20 cellular contexts compared by ENCODE assay signal in the genomic region with DNA sequence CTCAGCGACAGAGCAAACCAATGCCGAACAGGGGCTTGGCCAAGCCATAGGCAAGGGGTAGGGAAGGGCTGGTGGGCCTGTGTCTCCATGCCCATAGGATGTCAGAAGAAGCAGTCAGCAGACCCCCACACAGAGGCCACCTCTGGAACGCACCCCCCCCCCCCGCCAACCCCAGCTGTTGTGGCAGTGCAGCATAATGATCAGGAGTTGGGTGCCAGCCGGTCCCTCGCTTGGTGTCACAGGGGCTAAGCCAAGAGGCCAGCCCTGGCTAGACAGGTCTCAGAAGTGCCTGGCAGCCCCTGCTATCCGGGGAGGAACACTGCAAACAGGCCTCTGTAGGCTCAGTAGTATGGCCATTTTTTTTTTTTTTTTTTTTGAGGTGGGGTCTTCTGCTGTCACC. TPM values are rescaled to one million over a fixed set of nuclear protein-coding genes. Genes with fewer than 3 reads are reported as not detected.
DNase-seq lines count a peak whose midpoint lies in the region; ATAC-seq, FAIRE-seq and TF ChIP-seq lines count a peak whose summit lies in the region.
"Had no signal": no experiment of that assay in that cellular context is flagged by ENCODE, and none has a peak within 500 bp of the region (broad histone marks: within the 10 kb centered on the region; RNA-seq: fewer than 3 reads in every experiment).

No MANE protein-coding gene starts in this region.

- no peak overlapping the region for H3K4me3 ChIP-seq in HepG2 (replicated peaks in 1 of 3; ENCODE audit: insufficient read depth in 1 of 3, low read depth in 2 of 3, low read length in 3 of 3)
- no peak overlapping the region for H3K4me3 ChIP-seq in upper lobe of right lung
- H3K4me3 ChIP-seq: A549, BLaER1, GM23248 had no signal

- H3K27ac ChIP-seq in HepG2 (ENCODE audit: extremely low read length, insufficient read depth, low read length): peak overlapping the region; percentile 29
- H3K27ac ChIP-seq in upper lobe of right lung: no peak overlapping the region
- H3K27ac ChIP-seq: 22Rv1, A549, GM23248 had no signal

- no peak for FAIRE-seq in HepG2 (lab: Jason Lieb, UNC)
- FAIRE-seq: A549, D721Med, G401.6, GM12891, GM19239, H54, HTR-8/SVneo had no signal

- H3K79me2 ChIP-seq in HepG2 (ENCODE audit: insufficient read depth, low read length): peaks cover 4% of the 10 kb centered on the region

- H3K36me3 Mint-ChIP-seq in T-helper 2 cell treated with Interferon-gamma antibody and Interleukin-4, amounts not matched to agents 5 μg/mL and 100 μg/mL, for 36 hours (ENCODE audit: low read depth): peaks cover 20% of the 10 kb centered on the region
- H3K36me3 Mint-ChIP-seq in activated T-helper 1 cell treated with anti-CD3 and anti-CD28 coated beads, Interleukin-12 subunit alpha, Interleukin-12 subunit beta, Interleukin-2, Interleukin-4 antibody, amounts not matched to agents 30 ng/mL and 10 ng/mL and 1 ng/mL, durations not matched to agents 14 hours and 24 hours and 36 hours (ENCODE audit: low read depth): peaks cover 11% of the 10 kb centered on the region

- peaks cover 13% of the 10 kb centered on the region for H3K9me3 Mint-ChIP-seq in T-helper 2 cell treated with Interferon-gamma antibody and Interleukin-4, amounts not matched to agents 5 μg/mL and 100 μg/mL, for 36 hours
- H3K9me3 Mint-ChIP-seq in activated T-helper 1 cell treated with anti-CD3 and anti-CD28 coated beads, Interleukin-12 subunit alpha, Interleukin-12 subunit beta, Interleukin-2, Interleukin-4 antibody, amounts not matched to agents 30 ng/mL and 10 ng/mL and 1 ng/mL, durations not matched to agents 14 hours and 24 hours and 36 hours: peaks cover 5% of the 10 kb centered on the region
- H3K9me3 Mint-ChIP-seq: CD8-positive, alpha-beta T cell had no signal

- in situ Hi-C loops in HepG2 (cut with HindIII; ENCODE audit: extremely low pct_ligation_motif_present, low pct_unique_long_range_greater_than_20kb): no loop called here

- intact Hi-C loops in HepG2 (cut with micrococcal nuclease; ENCODE audit: unreplicated experiment) (loop anchor here (5.0 kb wide), 1 partner anchor 52 kb away; no protein-coding TSS in a partner anchor), upper lobe of right lung (cut with DNase I) (no loop called here)
- intact Hi-C loops in activated T-helper 1 cell treated with anti-CD3 and anti-CD28 coated beads, Interleukin-12 subunit alpha, Interleukin-12 subunit beta, Interleukin-2, Interleukin-4 antibody, amounts not matched to agents 30 ng/mL and 10 ng/mL and 1 ng/mL, durations not matched to agents 14 hours and 24 hours and 36 hours (cut with micrococcal nuclease): no loop called here

- H3K36me3 ChIP-seq in HepG2 (replicated peaks in 1 of 2; ENCODE audit: control insufficient read depth in 1 of 2, insufficient read depth in 2 of 2, low read length in 2 of 2) (peaks cover 4 to 9% of the 10 kb centered on the region in 2 experiments; a peak in 2 of 5 replicates), upper lobe of right lung (no peaks in the 10 kb centered on the region)

- no TSS peak for BruUV-seq in HepG2 (replicated peaks; lab: Mats Ljungman, UMichigan)

- TF ChIP-seq EP300 in HepG2 (IDR thresholded peaks at IDR 0.05; ENCODE audit: low read depth in 2 of 2, low read length in 2 of 2) (no peak), HepG2 (CRISPR knock-in tag; IDR thresholded peaks at IDR 0.05; ENCODE audit: borderline replicate concordance) (no peak)

- no peak overlapping the region for H3K4me2 ChIP-seq in HepG2 (ENCODE audit: low read depth, low read length)
- H3K4me2 ChIP-seq: A549, BLaER1 had no signal

- no peak for DNase-seq in T-helper 2 cell treated with Interferon-gamma antibody and Interleukin-4, amounts not matched to agents 5 μg/mL and 100 μg/mL, for 36 hours (ENCODE audit: low spot score)
- DNase-seq in T-helper 2 cell (no peak), HepG2 (ENCODE audit: low spot score) (no peak), upper lobe of right lung (peak; percentile 45)
- DNase-seq in stimulated activated CD4-positive, alpha-beta T cell treated with anti-CD3 and anti-CD28 coated beads, Interleukin-4, amount 100 ng/mL, for 24 hours: no peak
- no peak for DNase-seq in activated T-helper 1 cell treated with anti-CD3 and anti-CD28 coated beads, Interleukin-12 subunit alpha, Interleukin-12 subunit beta, Interleukin-2, Interleukin-4 antibody, amounts not matched to agents 30 ng/mL and 10 ng/mL and 1 ng/mL, durations not matched to agents 14 hours and 24 hours and 36 hours (ENCODE audit: low spot score)
- DNase-seq: COR-L47, GM23248, HCEC 1CT, KG1 had no signal

- no peak overlapping the region for H3K4me3 Mint-ChIP-seq in T-helper 2 cell treated with Interferon-gamma antibody and Interleukin-4, amounts not matched to agents 5 μg/mL and 100 μg/mL, for 36 hours
- no peak overlapping the region for H3K4me3 Mint-ChIP-seq in activated T-helper 1 cell treated with anti-CD3 and anti-CD28 coated beads, Interleukin-12 subunit alpha, Interleukin-12 subunit beta, Interleukin-2, Interleukin-4 antibody, amounts not matched to agents 30 ng/mL and 10 ng/mL and 1 ng/mL, durations not matched to agents 14 hours and 24 hours and 36 hours
- H3K4me3 Mint-ChIP-seq: CD8-positive, alpha-beta T cell had no signal

- H3K27ac Mint-ChIP-seq in T-helper 2 cell treated with Interferon-gamma antibody and Interleukin-4, amounts not matched to agents 5 μg/mL and 100 μg/mL, for 36 hours: peak overlapping the region; percentile 49
- H3K27ac Mint-ChIP-seq in activated T-helper 1 cell treated with anti-CD3 and anti-CD28 coated beads, Interleukin-12 subunit alpha, Interleukin-12 subunit beta, Interleukin-2, Interleukin-4 antibody, amounts not matched to agents 30 ng/mL and 10 ng/mL and 1 ng/mL, durations not matched to agents 14 hours and 24 hours and 36 hours: no peak overlapping the region
- H3K27ac Mint-ChIP-seq: CD8-positive, alpha-beta T cell had no signal

- H3K27me3 ChIP-seq in HepG2 (ENCODE audit: control insufficient read depth in 1 of 2, insufficient read depth in 2 of 2, low read length in 2 of 2) (no peaks in the 10 kb centered on the region), upper lobe of right lung (no peaks in the 10 kb centered on the region)
- H3K27me3 ChIP-seq: BLaER1 had no signal

- no peak for TF ChIP-seq CTCF in HepG2 (CRISPR knock-in tag; IDR thresholded peaks at IDR 0.05)
- TF ChIP-seq CTCF in upper lobe of right lung (IDR thresholded peaks at IDR 0.05): no peak

- WGBS in HepG2 (ENCODE audit: low lambda C conversion rate): 85% methylated on average over 4 of the region's 7 CpGs

- H2AFZ ChIP-seq in HepG2 (ENCODE audit: low read length): no peak overlapping the region
- H2AFZ ChIP-seq: GM23248 had no signal

- CTCF ChIA-PET in HepG2 (lab: Yijun Ruan, JAX; ENCODE audit: low intra/inter-chr PET ratio, low total read pairs): no interaction called here

- TF ChIP-seq RAD21 in HepG2 (CRISPR knock-in tag; IDR thresholded peaks at IDR 0.05): no peak

- TF ChIP-seq POLR2A in HepG2 (IDR thresholded peaks at IDR 0.05; ENCODE audit: insufficient read depth in 1 of 2, low read depth in 2 of 2, low read length in 2 of 2): no peak

- no peak overlapping the region for H3K9ac ChIP-seq in HepG2 (ENCODE audit: insufficient read depth, low read depth, low read length)
- H3K9ac ChIP-seq: GM23248 had no signal

- ATAC-seq in HepG2: no peak
- ATAC-seq in upper lobe of right lung: no peak
- ATAC-seq: A549; CD8-positive, alpha-beta T cell had no signal

- H3K4me1 Mint-ChIP-seq in T-helper 2 cell treated with Interferon-gamma antibody and Interleukin-4, amounts not matched to agents 5 μg/mL and 100 μg/mL, for 36 hours (ENCODE audit: low read depth): peaks cover 40% of the 10 kb centered on the region
- H3K4me1 Mint-ChIP-seq in activated T-helper 1 cell treated with anti-CD3 and anti-CD28 coated beads, Interleukin-12 subunit alpha, Interleukin-12 subunit beta, Interleukin-2, Interleukin-4 antibody, amounts not matched to agents 30 ng/mL and 10 ng/mL and 1 ng/mL, durations not matched to agents 14 hours and 24 hours and 36 hours (ENCODE audit: low read depth): peaks cover 34% of the 10 kb centered on the region

- 0 out of 2 replicates have a peak, but pooled peaks cover 5% of the 10 kb centered on the region for H4K20me1 ChIP-seq in HepG2 (ENCODE audit: insufficient read depth, low read length)

- no peaks in the 10 kb centered on the region for H3K27me3 Mint-ChIP-seq in T-helper 2 cell treated with Interferon-gamma antibody and Interleukin-4, amounts not matched to agents 5 μg/mL and 100 μg/mL, for 36 hours (ENCODE audit: low read depth)
- no peaks in the 10 kb centered on the region for H3K27me3 Mint-ChIP-seq in activated T-helper 1 cell treated with anti-CD3 and anti-CD28 coated beads, Interleukin-12 subunit alpha, Interleukin-12 subunit beta, Interleukin-2, Interleukin-4 antibody, amounts not matched to agents 30 ng/mL and 10 ng/mL and 1 ng/mL, durations not matched to agents 14 hours and 24 hours and 36 hours (ENCODE audit: insufficient read depth)

- H3K9me3 ChIP-seq in HepG2 (ENCODE audit: low read length): no peaks in the 10 kb centered on the region
- H3K9me3 ChIP-seq in upper lobe of right lung: no peaks in the 10 kb centered on the region
- H3K9me3 ChIP-seq: A549, BLaER1 had no signal

- H3K4me1 ChIP-seq in HepG2 (ENCODE audit: insufficient read depth, low read length) (peaks cover 49% of the 10 kb centered on the region), upper lobe of right lung (peaks cover 20% of the 10 kb centered on the region)

- POLR2A ChIA-PET in HepG2 (lab: Yijun Ruan, JAX): interaction anchor here (1.0 kb wide), 1 partner anchor 63 kb away, joined by 4 read pairs; no protein-coding TSS in a partner anchor

RNA-seq across cellular contexts. Expression of gene MXD3, which starts 3.7 kb away (rescaled TPM):
- total RNA-seq in HepG2 (2016; rRNA removed; fragmentation: Illumina TruSeq; extraction: Trizol) (9.9 and 12.8 TPM in 2 replicates), upper lobe of right lung (10.1 TPM)
- total RNA-seq in HepG2 (2016; cell fraction: cytosol; rRNA removed; fragmentation: Illumina TruSeq; extraction: Trizol; ENCODE audit: low read depth): 6.1 and 6.8 TPM in 2 replicates
- 11.7 and 11.8 TPM in 2 replicates for total RNA-seq in HepG2 (2016; cell fraction: insoluble cytoplasmic fraction; rRNA removed; fragmentation: Illumina TruSeq; extraction: Trizol)
- 6.6 TPM in 2 replicates for total RNA-seq in HepG2 (2016; cell fraction: membrane; rRNA removed; fragmentation: Illumina TruSeq; extraction: Trizol)
- 10.4 and 14.3 TPM in 2 replicates for total RNA-seq in HepG2 (2016; cell fraction: nucleus; rRNA removed; fragmentation: Illumina TruSeq; extraction: Trizol)
- polyA plus RNA-seq in HepG2 (2011; rRNA removed): 10.5 and 11.2 TPM in 2 replicates
- polyA plus RNA-seq in HepG2 (2011; cell fraction: cytosol; rRNA removed): 6.0 and 15.2 TPM in 2 replicates
- polyA plus RNA-seq in HepG2 (2011; cell fraction: nucleus; rRNA removed): 68.6 and 87.5 TPM in 2 replicates
- 4.6 and 6.6 TPM in 2 replicates for polyA plus RNA-seq in HepG2 (2012)
- 4.5 and 5.4 TPM in 2 replicates for polyA plus RNA-seq in HepG2 (2016; cell fraction: cytosol; fragmentation: Illumina TruSeq; extraction: Trizol; ENCODE audit: low read depth)
- 8.2 and 10.7 TPM in 2 replicates for polyA plus RNA-seq in HepG2 (2016; cell fraction: insoluble cytoplasmic fraction; fragmentation: Illumina TruSeq; extraction: Trizol; ENCODE audit: low read depth)
- polyA plus RNA-seq in HepG2 (2016; cell fraction: membrane; fragmentation: Illumina TruSeq; extraction: Trizol; ENCODE audit: low read depth): 5.8 and 5.9 TPM in 2 replicates
- 28.9 and 39.4 TPM in 2 replicates for polyA plus RNA-seq in HepG2 (2016; cell fraction: nucleus; fragmentation: Illumina TruSeq; extraction: Trizol; ENCODE audit: insufficient read depth, low read depth)
- 8.1 and 15.6 TPM in 2 replicates for polyA minus RNA-seq in HepG2 (2011; rRNA and poly(A)+ RNA removed; ENCODE audit: low replicate concordance)
- 4.1 and 5.1 TPM in 2 replicates for polyA minus RNA-seq in HepG2 (2011; cell fraction: cytosol; rRNA and poly(A)+ RNA removed)
- 8.7 and 9.7 TPM in 2 replicates for polyA minus RNA-seq in HepG2 (2011; cell fraction: nucleus; rRNA and poly(A)+ RNA removed)
- total RNA-seq in activated T-helper 1 cell treated with anti-CD3 and anti-CD28 coated beads, Interleukin-12 subunit alpha, Interleukin-12 subunit beta, Interleukin-2, Interleukin-4 antibody, amounts not matched to agents 30 ng/mL and 10 ng/mL and 1 ng/mL, durations not matched to agents 14 hours and 24 hours and 36 hours: 9.6 and 11.8 TPM in 2 replicates

RNA-seq across cellular contexts. Expression of gene PRELID1, which starts 11.8 kb away (rescaled TPM):
- total RNA-seq in HepG2 (2016; rRNA removed; fragmentation: Illumina TruSeq; extraction: Trizol): 239 and 271 TPM in 2 replicates
- total RNA-seq in HepG2 (2016; cell fraction: cytosol; rRNA removed; fragmentation: Illumina TruSeq; extraction: Trizol; ENCODE audit: low read depth): 772 and 890 TPM in 2 replicates
- total RNA-seq in HepG2 (2016; cell fraction: insoluble cytoplasmic fraction; rRNA removed; fragmentation: Illumina TruSeq; extraction: Trizol): 220 and 264 TPM in 2 replicates
- total RNA-seq in HepG2 (2016; cell fraction: membrane; rRNA removed; fragmentation: Illumina TruSeq; extraction: Trizol): 708 and 781 TPM in 2 replicates
- 90.3 and 98.5 TPM in 2 replicates for total RNA-seq in HepG2 (2016; cell fraction: nucleus; rRNA removed; fragmentation: Illumina TruSeq; extraction: Trizol)
- 228 and 250 TPM in 2 replicates for polyA plus RNA-seq in HepG2 (2011; rRNA removed)
- polyA plus RNA-seq in HepG2 (2011; cell fraction: cytosol; rRNA removed): 212 and 323 TPM in 2 replicates
- polyA plus RNA-seq in HepG2 (2011; cell fraction: nucleus; rRNA removed): 85.7 and 87.5 TPM in 2 replicates
- 91.2 and 111 TPM in 2 replicates for polyA plus RNA-seq in HepG2 (2012)
- 1,341 and 1,562 TPM in 2 replicates for polyA plus RNA-seq in HepG2 (2016; cell fraction: cytosol; fragmentation: Illumina TruSeq; extraction: Trizol; ENCODE audit: low read depth)
- polyA plus RNA-seq in HepG2 (2016; cell fraction: insoluble cytoplasmic fraction; fragmentation: Illumina TruSeq; extraction: Trizol; ENCODE audit: low read depth): 353 and 387 TPM in 2 replicates
- 984 and 1,090 TPM in 2 replicates for polyA plus RNA-seq in HepG2 (2016; cell fraction: membrane; fragmentation: Illumina TruSeq; extraction: Trizol; ENCODE audit: low read depth)
- polyA plus RNA-seq in HepG2 (2016; cell fraction: nucleus; fragmentation: Illumina TruSeq; extraction: Trizol; ENCODE audit: insufficient read depth, low read depth): 258 and 277 TPM in 2 replicates
- polyA minus RNA-seq in HepG2 (2011; rRNA and poly(A)+ RNA removed; ENCODE audit: low replicate concordance): 103 and 232 TPM in 2 replicates
- polyA minus RNA-seq in HepG2 (2011; cell fraction: cytosol; rRNA and poly(A)+ RNA removed): 61.2 and 64.5 TPM in 2 replicates
- polyA minus RNA-seq in HepG2 (2011; cell fraction: nucleus; rRNA and poly(A)+ RNA removed): 30.1 and 34.2 TPM in 2 replicates
- 87.0 TPM for total RNA-seq in upper lobe of right lung
- total RNA-seq in activated T-helper 1 cell treated with anti-CD3 and anti-CD28 coated beads, Interleukin-12 subunit alpha, Interleukin-12 subunit beta, Interleukin-2, Interleukin-4 antibody, amounts not matched to agents 30 ng/mL and 10 ng/mL and 1 ng/mL, durations not matched to agents 14 hours and 24 hours and 36 hours: 239 and 250 TPM in 2 replicates

RNA-seq across cellular contexts. Expression of gene RAB24, which starts 11.9 kb away (rescaled TPM):
- total RNA-seq in HepG2 (2016; rRNA removed; fragmentation: Illumina TruSeq; extraction: Trizol) (15.4 and 22.9 TPM in 2 replicates), upper lobe of right lung (36.3 TPM)
- 6.4 and 11.5 TPM in 2 replicates for total RNA-seq in HepG2 (2016; cell fraction: cytosol; rRNA removed; fragmentation: Illumina TruSeq; extraction: Trizol; ENCODE audit: low read depth)
- total RNA-seq in HepG2 (2016; cell fraction: insoluble cytoplasmic fraction; rRNA removed; fragmentation: Illumina TruSeq; extraction: Trizol): 15.3 and 23.6 TPM in 2 replicates
- total RNA-seq in HepG2 (2016; cell fraction: membrane; rRNA removed; fragmentation: Illumina TruSeq; extraction: Trizol): 13.3 and 16.0 TPM in 2 replicates
- total RNA-seq in HepG2 (2016; cell fraction: nucleus; rRNA removed; fragmentation: Illumina TruSeq; extraction: Trizol): 24.2 and 30.2 TPM in 2 replicates
- 63.7 and 74.5 TPM in 2 replicates for polyA plus RNA-seq in HepG2 (2011; rRNA removed)
- 41.9 and 60.6 TPM in 2 replicates for polyA plus RNA-seq in HepG2 (2011; cell fraction: cytosol; rRNA removed)
- polyA plus RNA-seq in HepG2 (2011; cell fraction: nucleus; rRNA removed): 332 and 383 TPM in 2 replicates
- polyA plus RNA-seq in HepG2 (2012): 28.5 and 30.3 TPM in 2 replicates
- 10.6 and 14.5 TPM in 2 replicates for polyA plus RNA-seq in HepG2 (2016; cell fraction: cytosol; fragmentation: Illumina TruSeq; extraction: Trizol; ENCODE audit: low read depth)
- polyA plus RNA-seq in HepG2 (2016; cell fraction: insoluble cytoplasmic fraction; fragmentation: Illumina TruSeq; extraction: Trizol; ENCODE audit: low read depth): 24.0 and 24.9 TPM in 2 replicates
- polyA plus RNA-seq in HepG2 (2016; cell fraction: membrane; fragmentation: Illumina TruSeq; extraction: Trizol; ENCODE audit: low read depth): 15.6 and 19.9 TPM in 2 replicates
- polyA plus RNA-seq in HepG2 (2016; cell fraction: nucleus; fragmentation: Illumina TruSeq; extraction: Trizol; ENCODE audit: insufficient read depth, low read depth): 93.8 and 96.1 TPM in 2 replicates
- 7.4 and 16.0 TPM in 2 replicates for polyA minus RNA-seq in HepG2 (2011; rRNA and poly(A)+ RNA removed; ENCODE audit: low replicate concordance)
- polyA minus RNA-seq in HepG2 (2011; cell fraction: cytosol; rRNA and poly(A)+ RNA removed): 5.2 and 5.7 TPM in 2 replicates
- 21.3 and 23.3 TPM in 2 replicates for polyA minus RNA-seq in HepG2 (2011; cell fraction: nucleus; rRNA and poly(A)+ RNA removed)
- 19.7 and 22.4 TPM in 2 replicates for total RNA-seq in activated T-helper 1 cell treated with anti-CD3 and anti-CD28 coated beads, Interleukin-12 subunit alpha, Interleukin-12 subunit beta, Interleukin-2, Interleukin-4 antibody, amounts not matched to agents 30 ng/mL and 10 ng/mL and 1 ng/mL, durations not matched to agents 14 hours and 24 hours and 36 hours

RNA-seq across cellular contexts. Expression of gene LMAN2, which starts 36.1 kb away (rescaled TPM):
- total RNA-seq in HepG2 (2016; rRNA removed; fragmentation: Illumina TruSeq; extraction: Trizol) (94.5 and 191 TPM in 2 replicates), upper lobe of right lung (117 TPM)
- 72.5 and 74.4 TPM in 2 replicates for total RNA-seq in HepG2 (2016; cell fraction: cytosol; rRNA removed; fragmentation: Illumina TruSeq; extraction: Trizol; ENCODE audit: low read depth)
- total RNA-seq in HepG2 (2016; cell fraction: insoluble cytoplasmic fraction; rRNA removed; fragmentation: Illumina TruSeq; extraction: Trizol): 86.8 and 210 TPM in 2 replicates
- 109 and 128 TPM in 2 replicates for total RNA-seq in HepG2 (2016; cell fraction: membrane; rRNA removed; fragmentation: Illumina TruSeq; extraction: Trizol)
- total RNA-seq in HepG2 (2016; cell fraction: nucleus; rRNA removed; fragmentation: Illumina TruSeq; extraction: Trizol): 152 and 179 TPM in 2 replicates
- polyA plus RNA-seq in HepG2 (2011; rRNA removed): 193 and 197 TPM in 2 replicates
- polyA plus RNA-seq in HepG2 (2011; cell fraction: cytosol; rRNA removed): 220 and 352 TPM in 2 replicates
- polyA plus RNA-seq in HepG2 (2011; cell fraction: nucleus; rRNA removed): 256 and 281 TPM in 2 replicates
- polyA plus RNA-seq in HepG2 (2012): 71.8 and 108 TPM in 2 replicates
- 82.2 and 93.0 TPM in 2 replicates for polyA plus RNA-seq in HepG2 (2016; cell fraction: cytosol; fragmentation: Illumina TruSeq; extraction: Trizol; ENCODE audit: low read depth)
- 90.8 and 112 TPM in 2 replicates for polyA plus RNA-seq in HepG2 (2016; cell fraction: insoluble cytoplasmic fraction; fragmentation: Illumina TruSeq; extraction: Trizol; ENCODE audit: low read depth)
- polyA plus RNA-seq in HepG2 (2016; cell fraction: membrane; fragmentation: Illumina TruSeq; extraction: Trizol; ENCODE audit: low read depth): 103 and 135 TPM in 2 replicates
- polyA plus RNA-seq in HepG2 (2016; cell fraction: nucleus; fragmentation: Illumina TruSeq; extraction: Trizol; ENCODE audit: insufficient read depth, low read depth): 241 and 283 TPM in 2 replicates
- 353 and 575 TPM in 2 replicates for polyA minus RNA-seq in HepG2 (2011; rRNA and poly(A)+ RNA removed; ENCODE audit: low replicate concordance)
- 147 and 182 TPM in 2 replicates for polyA minus RNA-seq in HepG2 (2011; cell fraction: cytosol; rRNA and poly(A)+ RNA removed)
- 87.0 and 96.2 TPM in 2 replicates for polyA minus RNA-seq in HepG2 (2011; cell fraction: nucleus; rRNA and poly(A)+ RNA removed)
- 108 and 118 TPM in 2 replicates for total RNA-seq in activated T-helper 1 cell treated with anti-CD3 and anti-CD28 coated beads, Interleukin-12 subunit alpha, Interleukin-12 subunit beta, Interleukin-2, Interleukin-4 antibody, amounts not matched to agents 30 ng/mL and 10 ng/mL and 1 ng/mL, durations not matched to agents 14 hours and 24 hours and 36 hours

RNA-seq across cellular contexts. Expression of gene RGS14, which starts 42.3 kb away (rescaled TPM):
- total RNA-seq in HepG2 (2016; rRNA removed; fragmentation: Illumina TruSeq; extraction: Trizol) (10.7 and 11.1 TPM in 2 replicates), upper lobe of right lung (17.5 TPM)
- 15.3 and 15.8 TPM in 2 replicates for total RNA-seq in HepG2 (2016; cell fraction: cytosol; rRNA removed; fragmentation: Illumina TruSeq; extraction: Trizol; ENCODE audit: low read depth)
- total RNA-seq in HepG2 (2016; cell fraction: insoluble cytoplasmic fraction; rRNA removed; fragmentation: Illumina TruSeq; extraction: Trizol): 7.2 and 12.8 TPM in 2 replicates
- 15.5 and 16.6 TPM in 2 replicates for total RNA-seq in HepG2 (2016; cell fraction: membrane; rRNA removed; fragmentation: Illumina TruSeq; extraction: Trizol)
- 7.6 and 9.6 TPM in 2 replicates for total RNA-seq in HepG2 (2016; cell fraction: nucleus; rRNA removed; fragmentation: Illumina TruSeq; extraction: Trizol)
- 17.2 and 27.9 TPM in 2 replicates for polyA plus RNA-seq in HepG2 (2011; rRNA removed)
- 20.3 and 35.1 TPM in 2 replicates for polyA plus RNA-seq in HepG2 (2011; cell fraction: cytosol; rRNA removed)
- polyA plus RNA-seq in HepG2 (2011; cell fraction: nucleus; rRNA removed): 48.0 and 49.7 TPM in 2 replicates
- polyA plus RNA-seq in HepG2 (2012): 9.3 and 16.2 TPM in 2 replicates
- 11.0 and 13.5 TPM in 2 replicates for polyA plus RNA-seq in HepG2 (2016; cell fraction: cytosol; fragmentation: Illumina TruSeq; extraction: Trizol; ENCODE audit: low read depth)
- 14.8 and 16.5 TPM in 2 replicates for polyA plus RNA-seq in HepG2 (2016; cell fraction: insoluble cytoplasmic fraction; fragmentation: Illumina TruSeq; extraction: Trizol; ENCODE audit: low read depth)
- 11.0 and 11.4 TPM in 2 replicates for polyA plus RNA-seq in HepG2 (2016; cell fraction: membrane; fragmentation: Illumina TruSeq; extraction: Trizol; ENCODE audit: low read depth)
- polyA plus RNA-seq in HepG2 (2016; cell fraction: nucleus; fragmentation: Illumina TruSeq; extraction: Trizol; ENCODE audit: insufficient read depth, low read depth): 19.6 TPM in 2 replicates
- polyA minus RNA-seq in HepG2 (2011; rRNA and poly(A)+ RNA removed; ENCODE audit: low replicate concordance): 0.82 and 20.7 TPM in 2 replicates
- 7.2 and 9.7 TPM in 2 replicates for polyA minus RNA-seq in HepG2 (2011; cell fraction: cytosol; rRNA and poly(A)+ RNA removed)
- polyA minus RNA-seq in HepG2 (2011; cell fraction: nucleus; rRNA and poly(A)+ RNA removed): 10.6 and 12.8 TPM in 2 replicates
- 37.8 and 41.3 TPM in 2 replicates for total RNA-seq in activated T-helper 1 cell treated with anti-CD3 and anti-CD28 coated beads, Interleukin-12 subunit alpha, Interleukin-12 subunit beta, Interleukin-2, Interleukin-4 antibody, amounts not matched to agents 30 ng/mL and 10 ng/mL and 1 ng/mL, durations not matched to agents 14 hours and 24 hours and 36 hours
